16 cellular contexts compared by ENCODE assay signal in genomic region chr5:1012316-1012841, GRCh38. TPM values are rescaled to one million over a fixed set of nuclear protein-coding genes. Genes with fewer than 3 reads are reported as not detected.
DNase-seq lines count a peak whose midpoint lies in the region; ATAC-seq, FAIRE-seq and TF ChIP-seq lines count a peak whose summit lies in the region.
"Had no signal": no experiment of that assay in that cellular context is flagged by ENCODE, and none has a peak within 500 bp of the region (broad histone marks: within the 10 kb centered on the region; RNA-seq: fewer than 3 reads in every experiment).

No MANE protein-coding gene starts in this region.

- DNase-seq in left cardiac atrium (peak; percentile 21), cardiac septum (ENCODE audit: low spot score) (no peak), H1 (ENCODE audit: low read depth in 1 of 2, low spot score in 2 of 2) (no peak), mucosa of descending colon (peak in 2 of 3 donors; percentile 21 to 45), suprapubic skin (ENCODE audit: low spot score in 2 of 2) (peak; percentile 53 to 74), SKM-1 (lab: John Stamatoyannopoulos, UW; ENCODE audit: unreplicated experiment) (no peak), esophagus muscularis mucosa (ENCODE audit: extremely low spot score) (no peak)
- DNase-seq: Calu3; CD4-positive, alpha-beta T cell; NCI-H187 treated with DMSO at 0.1 percent for 48 hours; NCI-H69; NK-92 treated with Interleukin-12 subunit alpha and Interleukin-12 subunit beta, amount 100 ng/mL, for 24 hours; SJCRH30 had no signal

- H3K4ac ChIP-seq in H1 (replicated peaks; ENCODE audit: insufficient read length, low read depth, low read length): no peak overlapping the region

- 0 out of 2 replicates have a peak overlapping the region, but pooled peaks have one; percentile 9 for H2BK12ac ChIP-seq in H1 (ENCODE audit: low read depth, low read length)

- H2AK5ac ChIP-seq in H1 (ENCODE audit: low read depth, low read length): no peak overlapping the region

- H2BK120ac ChIP-seq in H1 (replicated peaks; ENCODE audit: low read depth, low read length): no peak overlapping the region

- no peak overlapping the region for H3K14ac ChIP-seq in H1 (ENCODE audit: insufficient read length)

- H3K27me3 ChIP-seq in H1 (replicated peaks in 1 of 4; ENCODE audit: control insufficient read depth in 3 of 4, extremely low read depth in 1 of 4, insufficient read depth in 3 of 4, low read length in 3 of 4): peaks cover 13 to 31% (median 23%) of the 10 kb centered on the region in 4 experiments
- peaks cover 53% of the 10 kb centered on the region for H3K27me3 ChIP-seq in suprapubic skin
- H3K27me3 ChIP-seq in esophagus muscularis mucosa: peaks cover 0 to 64% (median 17%) of the 10 kb centered on the region in 4 donors
- H3K27me3 ChIP-seq: SJCRH30 had no signal

- no peaks in the 10 kb centered on the region for H3K79me2 ChIP-seq in H1 (ENCODE audit: control insufficient read depth in 1 of 2, insufficient read depth in 2 of 2, low read length in 2 of 2)

- no peak overlapping the region for H3K23ac ChIP-seq in H1 (ENCODE audit: insufficient read length)

- no peak overlapping the region for H4K91ac ChIP-seq in H1 (replicated peaks; ENCODE audit: insufficient read length, low read length)

- H3K27ac ChIP-seq in H1 (ENCODE audit: low read depth, low read length): no peak overlapping the region
- H3K27ac ChIP-seq in suprapubic skin: no peak overlapping the region
- H3K27ac ChIP-seq in esophagus muscularis mucosa (replicated peaks in 1 of 4): no peak overlapping the region
- H3K27ac ChIP-seq: HL-60, SJCRH30 had no signal

- TF ChIP-seq CTCF in H1 (IDR thresholded peaks at IDR 0.05; ENCODE audit: control extremely low read depth in 1 of 3, insufficient read depth in 1 of 3, low read depth in 1 of 3, low read length in 3 of 3): no peak
- no peak for TF ChIP-seq CTCF in mucosa of descending colon (IDR thresholded peaks at IDR 0.05)
- no peak for TF ChIP-seq CTCF in suprapubic skin (IDR thresholded peaks at IDR 0.05)
- no peak for TF ChIP-seq CTCF in esophagus muscularis mucosa (IDR thresholded peaks at IDR 0.05)

- no peak overlapping the region for H3K18ac ChIP-seq in H1 (ENCODE audit: extremely low read depth, low read length)

- no peak overlapping the region for H2BK5ac ChIP-seq in H1 (ENCODE audit: low read depth, low read length)

- peaks cover 3% of the 10 kb centered on the region; the same call in 1 of the 2 replicates for H3K23me2 ChIP-seq in H1 (ENCODE audit: low read depth, low read length)

- TF ChIP-seq POLR2A in H1 (IDR thresholded peaks at IDR 0.05; ENCODE audit: control extremely low read depth in 1 of 2, low read depth in 2 of 2, low read length in 2 of 2): no peak
- TF ChIP-seq POLR2A in suprapubic skin (IDR thresholded peaks at IDR 0.05): no peak
- TF ChIP-seq POLR2A in esophagus muscularis mucosa (IDR thresholded peaks at IDR 0.05; ENCODE audit: low read depth): no peak

- H3K79me1 ChIP-seq in H1 (ENCODE audit: low read depth, low read length): no peaks in the 10 kb centered on the region; the same call in 1 of the 2 replicates

- H2AFZ ChIP-seq in H1 (ENCODE audit: low read length): no peak overlapping the region

- H3K4me3 ChIP-seq in H1 (ENCODE audit: extremely low read depth in 1 of 4, insufficient read depth in 2 of 4, low read depth in 3 of 4, low read length in 4 of 4): no peak overlapping the region
- no peak overlapping the region for H3K4me3 ChIP-seq in mucosa of descending colon
- H3K4me3 ChIP-seq in suprapubic skin: no peak overlapping the region
- no peak overlapping the region for H3K4me3 ChIP-seq in esophagus muscularis mucosa
- H3K4me3 ChIP-seq: SJCRH30 had no signal

- intact Hi-C loops in left cardiac atrium (cut with DNase I): loop anchor here in 1 of 2 donors (5.0 kb wide), 1 partner anchor 125 kb away; no protein-coding TSS in a partner anchor
- intact Hi-C loops in cardiac septum (cut with DNase I): loop anchor here (10.0 kb wide), 1 partner anchor 88 kb away; no protein-coding TSS in a partner anchor
- intact Hi-C loops in mucosa of descending colon (cut with DNase I, micrococcal nuclease): no loop called here
- intact Hi-C loops in esophagus muscularis mucosa (cut with DNase I): no loop called here

- ATAC-seq in left cardiac atrium: no peak
- ATAC-seq in mucosa of descending colon: no peak
- ATAC-seq in HG03039 (IDR thresholded peaks at IDR 0.05; ENCODE audit: unreplicated experiment): no peak
- ATAC-seq: HCT116 had no signal

- TF ChIP-seq RAD21 in H1 (IDR thresholded peaks at IDR 0.05 in 1 of 2, conservative IDR thresholded peaks at IDR 0.05 in 1 of 2; ENCODE audit: low read depth in 2 of 2, low read length in 2 of 2): no peak

- no peak for TF ChIP-seq EP300 in H1 (IDR thresholded peaks at IDR 0.05; ENCODE audit: borderline replicate concordance in 1 of 2, low read depth in 2 of 2, low read length in 2 of 2)
- TF ChIP-seq EP300 in suprapubic skin (IDR thresholded peaks at IDR 0.05): no peak
- no peak for TF ChIP-seq EP300 in esophagus muscularis mucosa (IDR thresholded peaks at IDR 0.05)

- H2BK15ac ChIP-seq in H1 (ENCODE audit: low read length): no peak overlapping the region

- H4K8ac ChIP-seq in H1 (ENCODE audit: extremely low read depth, insufficient read depth, low read length): no peak overlapping the region

- no peaks in the 10 kb centered on the region for H3K9me3 ChIP-seq in H1 (ENCODE audit: insufficient read depth in 2 of 2, low read depth in 1 of 2, low read length in 1 of 2)
- no peaks in the 10 kb centered on the region for H3K9me3 ChIP-seq in mucosa of descending colon
- no peaks in the 10 kb centered on the region for H3K9me3 ChIP-seq in suprapubic skin
- no peaks in the 10 kb centered on the region for H3K9me3 ChIP-seq in esophagus muscularis mucosa
- H3K9me3 ChIP-seq: SJCRH30 had no signal

- H4K20me1 ChIP-seq in H1 (replicated peaks in 1 of 2; ENCODE audit: control insufficient read depth in 1 of 2, insufficient read depth in 2 of 2, low read length in 2 of 2): peaks cover 4 to 5% of the 10 kb centered on the region in 2 experiments

- no peak overlapping the region for H4K5ac ChIP-seq in H1 (ENCODE audit: insufficient read length, low read depth, low read length)

- no peak overlapping the region for H3K56ac ChIP-seq in H1 (replicated peaks; ENCODE audit: insufficient read length, low read depth, low read length)

- CTCF ChIA-PET in H1 (lab: Charles Lee; ENCODE audit: partially characterized antibody): interaction anchor here (0.7 to 5.7 kb wide), 13 partner anchors 8 to 237 kb away, joined by 3 to 38 read pairs (median 4); no protein-coding TSS in a partner anchor

- no peak overlapping the region for H3K9ac ChIP-seq in H1 (replicated peaks in 1 of 4; ENCODE audit: extremely low read depth in 1 of 4, low read depth in 3 of 4, low read length in 3 of 4)

- H2BK20ac ChIP-seq in H1 (ENCODE audit: low read length): no peak overlapping the region

- no peak overlapping the region for H3K4me2 ChIP-seq in H1 (ENCODE audit: insufficient read depth in 1 of 2, low read depth in 2 of 2, low read length in 2 of 2)

- no peaks in the 10 kb centered on the region; a peak in 1 of 8 replicates for H3K36me3 ChIP-seq in H1 (ENCODE audit: control insufficient read depth in 2 of 4, insufficient read depth in 4 of 4, low read length in 3 of 4)
- H3K36me3 ChIP-seq in mucosa of descending colon (ENCODE audit: low read depth): no peaks in the 10 kb centered on the region
- H3K36me3 ChIP-seq in suprapubic skin: no peaks in the 10 kb centered on the region
- no peaks in the 10 kb centered on the region for H3K36me3 ChIP-seq in esophagus muscularis mucosa
- H3K36me3 ChIP-seq: SJCRH30 had no signal

- WGBS in H1 (ENCODE audit: extremely low coverage in 1 of 2, insufficient coverage in 1 of 2, insufficient read length in 1 of 2, insufficient replicate concordance in 2 of 2, low coverage in 1 of 2, low lambda C conversion rate in 2 of 2, missing lambda C conversion rate in 1 of 2), 2 experiments: 90% methylated on average over 12 of the region's 12 CpGs; no CpG with 5 or more reads in 1 of the 2 experiments
- 100% methylated on average over 1 of the region's 12 CpGs for WGBS in suprapubic skin
- 92% methylated on average over 5 of the region's 12 CpGs for WGBS in esophagus muscularis mucosa

- no peak for FAIRE-seq in H1 (lab: Jason Lieb, UNC)

- POLR2A ChIA-PET in H1 (lab: Charles Lee; ENCODE audit: partially characterized antibody): no interaction called here

- H3K4me1 ChIP-seq in H1 (replicated peaks in 1 of 4; ENCODE audit: control insufficient read depth in 3 of 4, insufficient read depth in 4 of 4, low read length in 3 of 4) (peaks cover 0 to 15% (median 6%) of the 10 kb centered on the region in 4 experiments; a peak in 6 of 7 replicates), mucosa of descending colon (ENCODE audit: low read depth) (peaks cover 6% of the 10 kb centered on the region), suprapubic skin (peaks cover 44% of the 10 kb centered on the region), esophagus muscularis mucosa (peaks cover 14 to 33% (median 29%) of the 10 kb centered on the region in 4 donors)
- H3K4me1 ChIP-seq: SJCRH30 had no signal

TF ChIP-seq in H1, 55 proteins besides CTCF, POLR2A, EP300 and RAD21 (continues in another document):
- TF ChIP-seq JUND (IDR thresholded peaks at IDR 0.05; ENCODE audit: low read length): no peak
- TF ChIP-seq RBBP5 (IDR thresholded peaks at IDR 0.05; ENCODE audit: borderline replicate concordance, low read depth, low read length): no peak
- TF ChIP-seq CHD2 (IDR thresholded peaks at IDR 0.05; ENCODE audit: low read length): no peak
- no peak for TF ChIP-seq RXRA (IDR thresholded peaks at IDR 0.05; ENCODE audit: insufficient read depth, low read depth, low read length)
- TF ChIP-seq TBP (IDR thresholded peaks at IDR 0.05; ENCODE audit: low read depth, low read length): no peak
- no peak for TF ChIP-seq EZH2 (IDR thresholded peaks at IDR 0.05; ENCODE audit: low read depth, low read length, severe bottlenecking)
- TF ChIP-seq TAF1 (IDR thresholded peaks at IDR 0.05; ENCODE audit: low read depth, low read length): no peak
- TF ChIP-seq TCF12 (IDR thresholded peaks at IDR 0.05; ENCODE audit: low read depth, low read length): no peak

RNA-seq across cellular contexts. Expression of gene NKD2, which starts 3.8 kb away (rescaled TPM):
- total RNA-seq in left cardiac atrium (10 to 100 TPM in 1 of 2 donors, 1 to 10 TPM in 1; 4.4 to 10.4 TPM), cardiac septum (3.6 TPM), mucosa of descending colon (1 to 10 TPM in 2 of 3 donors, under 1 TPM in 1; 0.93 to 3.7 (median 2.1) TPM), suprapubic skin (10 to 100 TPM in 2 of 4 donors, 1 to 10 TPM in 2; 7.9 to 13.0 (median 10.6) TPM), esophagus muscularis mucosa (1 to 10 TPM; 3.0 to 6.6 (median 5.4) TPM)
- 6.3 and 7.9 TPM in 2 replicates for total RNA-seq in H1 (2021; fragmentation: NEBNext Ultra II Directional; extraction: Animal tissue kit (Norgen Biotek cat#: 25700))
- 5.5 and 7.8 TPM in 2 replicates for polyA plus RNA-seq in H1 (2011; rRNA removed)
- polyA plus RNA-seq in H1 (2011; cell fraction: cytosol; rRNA removed): 6.4 TPM
- 32.5 TPM for polyA plus RNA-seq in H1 (2011; cell fraction: nucleus; rRNA removed)
- 3.0 to 8.7 TPM (median 8.2 TPM) in 4 replicates for polyA plus RNA-seq in H1 (2012, experiment 1 of 2)
- 3.8 TPM for polyA plus RNA-seq in H1 (2012, experiment 2 of 2)
- 6.7 TPM for polyA plus RNA-seq in H1 (2013, experiment 1 of 2)
- polyA plus RNA-seq in H1 (2013, experiment 2 of 2): 5.7 TPM
- 1.2 and 1.3 TPM in 2 replicates for polyA minus RNA-seq in H1 (2011; rRNA and poly(A)+ RNA removed)
- polyA minus RNA-seq in H1 (2011; cell fraction: cytosol; rRNA and poly(A)+ RNA removed): 3.6 TPM
- 4.4 TPM for polyA minus RNA-seq in H1 (2011; cell fraction: nucleus; rRNA and poly(A)+ RNA removed)
- total RNA-seq: SJCRH30 had no signal

Comparison
In these comparisons a context has a peak if more than half of its experiments do, and no peak if none do; other contexts are left out.
1. DNase-seq: peak in left cardiac atrium (single experiment), mucosa of descending colon (2 of 3) and suprapubic skin (2 of 2); none in cardiac septum (single experiment), H1 (0 of 2), SKM-1 (single experiment) and esophagus muscularis mucosa (single experiment).